5 cellular contexts compared by ENCODE assay signal in the genomic region with DNA sequence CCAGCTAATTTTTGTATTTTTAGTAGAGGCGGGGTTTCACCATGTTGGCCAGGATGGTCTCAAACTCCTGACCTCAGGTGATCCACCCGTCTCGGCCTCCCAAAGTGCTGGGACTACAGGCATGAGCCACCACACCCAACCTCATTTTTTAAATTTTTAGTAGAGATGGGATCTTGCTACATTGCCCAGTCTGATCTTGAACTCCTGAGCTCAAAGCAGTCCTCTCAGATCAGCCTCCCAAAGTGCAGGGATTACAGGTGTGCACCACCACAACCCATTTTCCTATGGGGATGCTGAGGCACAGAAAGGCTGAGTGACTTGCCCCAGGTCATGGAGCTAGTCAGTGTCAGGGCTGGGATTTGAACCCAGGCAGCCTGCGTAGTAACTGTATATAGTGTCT. TPM values are rescaled to one million over a fixed set of nuclear protein-coding genes. Genes with fewer than 3 reads are reported as not detected.
"Had no signal": no experiment of that assay in that cellular context is flagged by ENCODE, and none has a peak within 500 bp of the region (broad histone marks: within the 10 kb centered on the region; RNA-seq: fewer than 3 reads in every experiment).

No MANE protein-coding gene starts in this region.

RNA-seq across cellular contexts. Expression of a gene that starts 9.7 kb away (rescaled TPM):
- total RNA-seq: activated CD4-positive, alpha-beta memory T cell treated with anti-CD3 and anti-CD28 coated beads, Interleukin-2, amount 10 ng/mL, durations not matched to agents 7 days and 5 days; activated CD4-positive, alpha-beta T cell treated with anti-CD3 and anti-CD28 coated beads, Interleukin-2, amount 10 ng/mL, durations not matched to agents 7 days and 5 days; activated CD8-positive, alpha-beta memory T cell treated with anti-CD3 and anti-CD28 coated beads, Interleukin-2, amount 10 ng/mL, durations not matched to agents 7 days and 5 days; activated CD8-positive, alpha-beta T cell treated with anti-CD3 and anti-CD28 coated beads, Interleukin-2, amount 10 ng/mL, durations not matched to agents 7 days and 5 days; bronchial epithelial cell had no signal
